2 cellular contexts compared by ENCODE assay signal in the genomic region with DNA sequence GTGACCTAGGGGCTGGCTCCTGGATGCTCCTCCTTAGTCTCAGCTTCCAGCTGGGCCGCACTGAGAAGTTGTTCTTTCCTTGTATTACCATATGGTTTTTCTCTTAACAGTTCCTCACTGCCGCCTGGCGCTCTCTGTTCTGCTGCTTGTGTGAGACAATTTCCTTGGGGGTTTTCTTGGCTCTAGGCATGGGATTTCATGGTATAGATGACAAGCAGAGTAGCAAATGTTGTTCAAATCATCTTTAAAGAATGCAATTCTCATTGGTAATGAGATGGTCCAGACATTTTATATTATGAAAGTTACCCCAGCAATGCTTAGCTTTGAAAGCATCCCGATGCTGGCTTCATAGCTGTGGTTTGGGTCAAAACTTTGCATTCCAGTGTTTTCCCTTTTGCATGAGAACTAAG.
TF ChIP-seq lines count a peak whose summit lies in the region.

No MANE protein-coding gene starts in this region.

TF ChIP-seq in IMR-90, 13 proteins besides CTCF, POLR2A, EP300 and RAD21:
- TF ChIP-seq MAZ (IDR thresholded peaks at IDR 0.05; ENCODE audit: borderline replicate concordance, low read depth, low read length) (no peak), SMC3 (IDR thresholded peaks at IDR 0.05; ENCODE audit: low read depth, low read length) (peak; percentile 25; the same call in 1 of the 2 replicates), FOS (IDR thresholded peaks at IDR 0.05; ENCODE audit: low read depth, low read length) (peak; percentile 34; the same call in 1 of the 2 replicates), CEBPB (IDR thresholded peaks at IDR 0.05; ENCODE audit: low read depth, low read length) (peak; percentile 51; the same call in 1 of the 2 replicates), NFE2L2 (IDR thresholded peaks at IDR 0.05; ENCODE audit: low read depth, low read length) (no peak), RCOR1 (IDR thresholded peaks at IDR 0.05; ENCODE audit: insufficient replicate concordance, low read length) (no peak), MXI1 (IDR thresholded peaks at IDR 0.05; ENCODE audit: borderline replicate concordance, low read depth, low read length) (0 out of 2 replicates have a peak, but pooled peaks have one; percentile 43), USF2 (IDR thresholded peaks at IDR 0.05; ENCODE audit: low read depth, low read length) (no peak), MAFK (IDR thresholded peaks at IDR 0.05; ENCODE audit: low read depth, low read length) (0 out of 2 replicates have a peak, but pooled peaks have one; percentile 41), BHLHE40 (IDR thresholded peaks at IDR 0.05; ENCODE audit: low read depth, low read length) (peak; percentile 24; the same call in 1 of the 2 replicates), RFX5 (IDR thresholded peaks at IDR 0.05; ENCODE audit: low read depth, low read length) (no peak), CHD1 (IDR thresholded peaks at IDR 0.05; ENCODE audit: low read depth, low read length) (no peak)
- TF ChIP-seq, protein P1, sequence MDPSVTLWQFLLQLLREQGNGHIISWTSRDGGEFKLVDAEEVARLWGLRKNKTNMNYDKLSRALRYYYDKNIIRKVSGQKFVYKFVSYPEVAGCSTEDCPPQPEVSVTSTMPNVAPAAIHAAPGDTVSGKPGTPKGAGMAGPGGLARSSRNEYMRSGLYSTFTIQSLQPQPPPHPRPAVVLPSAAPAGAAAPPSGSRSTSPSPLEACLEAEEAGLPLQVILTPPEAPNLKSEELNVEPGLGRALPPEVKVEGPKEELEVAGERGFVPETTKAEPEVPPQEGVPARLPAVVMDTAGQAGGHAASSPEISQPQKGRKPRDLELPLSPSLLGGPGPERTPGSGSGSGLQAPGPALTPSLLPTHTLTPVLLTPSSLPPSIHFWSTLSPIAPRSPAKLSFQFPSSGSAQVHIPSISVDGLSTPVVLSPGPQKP (IDR thresholded peaks at IDR 0.05; ENCODE audit: borderline replicate concordance, low read depth, low read length), result no peak

TF ChIP-seq in H1, 55 proteins besides CTCF, POLR2A, EP300 and RAD21:
- TF ChIP-seq ZNF274 (IDR thresholded peaks at IDR 0.05; ENCODE audit: borderline replicate concordance, extremely low read depth, low read length) (no peak), FOSL1 (IDR thresholded peaks at IDR 0.05; ENCODE audit: insufficient read depth, low read depth, low read length) (no peak), POU5F1 (IDR thresholded peaks at IDR 0.05; ENCODE audit: low read depth, low read length) (no peak), TAF7 (optimal IDR thresholded peaks at IDR 0.05; ENCODE audit: borderline replicate concordance, low read depth, low read length) (no peak), SUZ12 (IDR thresholded peaks at IDR 0.05; ENCODE audit: low read length) (no peak), POLR2AphosphoS5 (IDR thresholded peaks at IDR 0.05; ENCODE audit: low read depth, low read length) (no peak)
